Comparison of ENCODE assay signal across 13 cellular contexts in the genomic region with DNA sequence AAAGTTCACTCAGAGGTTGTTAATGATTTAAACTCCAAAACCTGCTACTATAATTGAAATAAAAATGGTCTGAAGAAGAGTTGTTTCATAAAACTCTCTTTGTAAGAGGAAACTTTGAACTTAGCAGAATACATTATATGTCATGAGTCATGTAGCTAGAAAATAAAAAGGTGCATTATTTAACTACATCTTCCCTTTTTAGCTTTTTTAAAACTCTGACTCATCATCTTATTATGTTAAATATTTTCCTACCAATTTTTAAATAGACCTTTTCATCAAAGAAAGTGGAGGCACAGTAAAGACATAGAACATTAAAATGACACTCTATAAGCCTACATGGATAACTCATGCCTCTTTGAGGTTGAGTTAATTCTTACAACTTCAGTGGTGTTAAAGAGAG. TPM values are rescaled to one million over a fixed set of nuclear protein-coding genes. Genes with fewer than 3 reads are reported as not detected.
DNase-seq lines count a peak whose midpoint lies in the region; ATAC-seq and TF ChIP-seq lines count a peak whose summit lies in the region.
"Had no signal": no experiment of that assay in that cellular context is flagged by ENCODE, and none has a peak within 500 bp of the region (broad histone marks: within the 10 kb centered on the region; RNA-seq: fewer than 3 reads in every experiment).

No MANE protein-coding gene starts in this region.

- H3K27ac ChIP-seq in hepatocyte: peak overlapping the region; percentile 99
- no peak overlapping the region for H3K27ac ChIP-seq in effector memory CD4-positive, alpha-beta T cell (ENCODE audit: insufficient read depth, low read length, poor library complexity, severe bottlenecking)

- peaks cover 0 to 12% of the 10 kb centered on the region in 2 donors for H3K27me3 Mint-ChIP-seq in natural killer cell (ENCODE audit: low read depth in 2 of 2)
- peaks cover 0 to 4% of the 10 kb centered on the region in 2 donors for H3K27me3 Mint-ChIP-seq in natural killer cell treated with Interleukin-12 subunit alpha and Interleukin-12 subunit beta and Interleukin-15 and Interleukin-18, amount 100 ng/mL, for 72 hours
- H3K27me3 Mint-ChIP-seq: B cell, naive B cell had no signal

- H4K20me1 ChIP-seq in hepatocyte (ENCODE audit: insufficient read depth, poor library complexity, severe bottlenecking): no peaks in the 10 kb centered on the region

- peaks cover 7% of the 10 kb centered on the region for H3K4me1 ChIP-seq in hepatocyte (ENCODE audit: insufficient read depth)
- peaks cover 8% of the 10 kb centered on the region for H3K4me1 ChIP-seq in effector memory CD4-positive, alpha-beta T cell (ENCODE audit: control insufficient read depth, insufficient read depth, low read length, poor library complexity, severe bottlenecking)

- H3K9me3 Mint-ChIP-seq in natural killer cell: no peaks in the 10 kb centered on the region
- H3K9me3 Mint-ChIP-seq in natural killer cell treated with Interleukin-12 subunit alpha and Interleukin-12 subunit beta and Interleukin-15 and Interleukin-18, amount 100 ng/mL, for 72 hours: no peaks in the 10 kb centered on the region

- peak overlapping the region; percentile 77 for H3K4me2 ChIP-seq in hepatocyte

- DNase-seq in natural killer cell (no peak), hepatocyte (ENCODE audit: low spot score) (no peak), glomerular visceral epithelial cell (ENCODE audit: extremely low spot score) (no peak), T-helper 9 cell (no peak)
- DNase-seq in natural killer cell treated with Interleukin-12 subunit alpha and Interleukin-12 subunit beta and Interleukin-15 and Interleukin-18, amount 100 ng/mL, for 72 hours (ENCODE audit: low spot score): no peak
- no peak for DNase-seq in effector memory CD4-positive, alpha-beta T cell
- DNase-seq: naive B cell; stimulated activated naive CD4-positive, alpha-beta T cell had no signal

- peaks cover 13% of the 10 kb centered on the region for H3K79me2 ChIP-seq in hepatocyte

- H3K4me3 ChIP-seq in hepatocyte: no peak overlapping the region
- H3K4me3 ChIP-seq in effector memory CD4-positive, alpha-beta T cell (ENCODE audit: insufficient read depth, low read depth, low read length, poor library complexity, severe bottlenecking): no peak overlapping the region
- H3K4me3 ChIP-seq: K562 had no signal

- TF ChIP-seq CTCF in natural killer cell (IDR thresholded peaks at IDR 0.05) (no peak), hepatocyte (IDR thresholded peaks at IDR 0.05; ENCODE audit: poor library complexity) (no peak)

- no peaks in the 10 kb centered on the region for H3K36me3 ChIP-seq in hepatocyte (replicated peaks; ENCODE audit: insufficient read depth, low read depth)
- no peaks in the 10 kb centered on the region for H3K36me3 ChIP-seq in effector memory CD4-positive, alpha-beta T cell (ENCODE audit: control insufficient read depth, insufficient read depth, low read length)

- ATAC-seq in natural killer cell: no peak
- ATAC-seq in natural killer cell treated with Interleukin-12 subunit alpha and Interleukin-12 subunit beta and Interleukin-15 and Interleukin-18, amount 100 ng/mL, for 72 hours: no peak
- peak; percentile 8 for ATAC-seq in SK-N-SH treated with all-trans-retinoic acid at 6 μM for 48 hours
- no peak for ATAC-seq in HG03280 (IDR thresholded peaks at IDR 0.05; ENCODE audit: unreplicated experiment)
- ATAC-seq: K562, Right ventricle myocardium inferior had no signal

- peak overlapping the region; percentile 91 to 94 for H3K27ac Mint-ChIP-seq in natural killer cell
- H3K27ac Mint-ChIP-seq in natural killer cell treated with Interleukin-12 subunit alpha and Interleukin-12 subunit beta and Interleukin-15 and Interleukin-18, amount 100 ng/mL, for 72 hours: no peak overlapping the region
- H3K27ac Mint-ChIP-seq: B cell had no signal

- H3K36me3 Mint-ChIP-seq in natural killer cell: no peaks in the 10 kb centered on the region
- no peaks in the 10 kb centered on the region for H3K36me3 Mint-ChIP-seq in natural killer cell treated with Interleukin-12 subunit alpha and Interleukin-12 subunit beta and Interleukin-15 and Interleukin-18, amount 100 ng/mL, for 72 hours
- H3K36me3 Mint-ChIP-seq: naive B cell had no signal

- H3K4me1 Mint-ChIP-seq in natural killer cell: peaks cover 26 to 29% of the 10 kb centered on the region in 2 donors
- peaks cover 22 to 29% of the 10 kb centered on the region in 2 donors for H3K4me1 Mint-ChIP-seq in natural killer cell treated with Interleukin-12 subunit alpha and Interleukin-12 subunit beta and Interleukin-15 and Interleukin-18, amount 100 ng/mL, for 72 hours (ENCODE audit: low read depth in 2 of 2)

- no peaks in the 10 kb centered on the region for H3K27me3 ChIP-seq in hepatocyte
- no peaks in the 10 kb centered on the region for H3K27me3 ChIP-seq in effector memory CD4-positive, alpha-beta T cell (replicated peaks; ENCODE audit: control insufficient read depth, insufficient read depth, low read length, poor library complexity, severe bottlenecking)

- H2AFZ ChIP-seq in hepatocyte: peak overlapping the region; percentile 70

- H3K4me3 Mint-ChIP-seq in natural killer cell: peak overlapping the region; percentile 88
- H3K4me3 Mint-ChIP-seq in natural killer cell treated with Interleukin-12 subunit alpha and Interleukin-12 subunit beta and Interleukin-15 and Interleukin-18, amount 100 ng/mL, for 72 hours: no peak overlapping the region

- no peaks in the 10 kb centered on the region for H3K9me2 ChIP-seq in hepatocyte (replicated peaks; ENCODE audit: insufficient read depth)

- no peaks in the 10 kb centered on the region for H3K9me3 ChIP-seq in hepatocyte (ENCODE audit: low read depth)
- H3K9me3 ChIP-seq in effector memory CD4-positive, alpha-beta T cell (ENCODE audit: control insufficient read depth, low read length): no peaks in the 10 kb centered on the region

- intact Hi-C loops in natural killer cell (cut with micrococcal nuclease): loop anchor here (2.0 to 10.0 kb wide), 3 partner anchors 235 to 758 kb away; partner anchors contain the start of genes LSM6, MMAA and OTUD4

TF ChIP-seq in SK-N-SH treated with all-trans-retinoic acid at 6 μM for 48 hours, 23 proteins besides CTCF, POLR2A, EP300 and RAD21:
- no peak for TF ChIP-seq CSDC2 (CRISPR knock-in tag; IDR thresholded peaks at IDR 0.05)
- no peak for TF ChIP-seq RARB (CRISPR knock-in tag; IDR thresholded peaks at IDR 0.05)
- no peak for TF ChIP-seq ZNF8 (CRISPR knock-in tag; IDR thresholded peaks at IDR 0.05)
- no peak for TF ChIP-seq ARNTL (CRISPR knock-in tag; IDR thresholded peaks at IDR 0.05; ENCODE audit: borderline replicate concordance, low read depth)
- no peak for TF ChIP-seq ESRRG (CRISPR knock-in tag; IDR thresholded peaks at IDR 0.05)
- TF ChIP-seq ISL1 (CRISPR knock-in tag; IDR thresholded peaks at IDR 0.05): peak; percentile 76
- no peak for TF ChIP-seq CREB5 (CRISPR knock-in tag; IDR thresholded peaks at IDR 0.05; ENCODE audit: low read depth)
- no peak for TF ChIP-seq TOX (CRISPR knock-in tag; IDR thresholded peaks at IDR 0.05; ENCODE audit: borderline replicate concordance)

RNA-seq across cellular contexts. Expression of gene ZNF827, which starts 1.2 kb away (rescaled TPM):
- total RNA-seq in natural killer cell (10 to 100 TPM; 25.8 to 35.5 (median 32.9) TPM), hepatocyte (14.9 and 17.5 TPM in 2 replicates)
- 10 to 100 TPM; 11.8 to 40.5 TPM for total RNA-seq in natural killer cell treated with Interleukin-12 subunit alpha and Interleukin-12 subunit beta and Interleukin-15 and Interleukin-18, amount 100 ng/mL, for 72 hours
- 7.8 and 12.2 TPM in 2 replicates for polyA plus RNA-seq in hepatocyte

Comparison
In these comparisons a context has a peak if more than half of its experiments do, and no peak if none do; other contexts are left out.
1. H3K27ac Mint-ChIP-seq: peak in natural killer cell (2 of 2); none in natural killer cell treated with Interleukin-12 subunit alpha and Interleukin-12 subunit beta and Interleukin-15 and Interleukin-18, amount 100 ng/mL, for 72 hours (0 of 2).